Comparison of ENCODE assay signal across 17 cellular contexts in the genomic region with DNA sequence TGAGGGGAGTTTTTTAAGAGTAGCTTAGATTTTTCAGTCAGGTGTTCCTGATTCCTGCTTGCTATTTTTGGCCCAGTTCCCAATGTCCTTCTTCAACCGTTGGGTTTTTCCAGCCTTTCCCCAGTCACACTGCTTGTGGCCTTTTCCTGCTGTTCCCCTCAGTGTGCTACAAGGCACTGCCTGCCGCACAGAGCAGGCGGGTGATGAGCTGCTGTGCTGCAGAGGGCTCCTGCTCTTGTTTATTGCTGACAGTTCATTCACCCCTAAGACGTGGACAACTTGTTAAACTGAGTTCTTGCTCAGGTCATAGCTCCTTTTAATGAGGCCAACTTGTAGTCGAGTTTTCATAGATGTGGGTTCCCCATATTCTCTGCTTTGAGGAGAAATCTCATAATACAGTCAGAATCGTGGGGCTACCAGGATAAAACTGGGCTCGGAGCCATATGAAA. TPM values are rescaled to one million over a fixed set of nuclear protein-coding genes. Genes with fewer than 3 reads are reported as not detected.
DNase-seq lines count a peak whose midpoint lies in the region; ATAC-seq, FAIRE-seq and TF ChIP-seq lines count a peak whose summit lies in the region.
"Had no signal": no experiment of that assay in that cellular context is flagged by ENCODE, and none has a peak within 500 bp of the region (broad histone marks: within the 10 kb centered on the region; RNA-seq: fewer than 3 reads in every experiment).

No MANE protein-coding gene starts in this region.

- TF ChIP-seq CTCF in H1 (IDR thresholded peaks at IDR 0.05; ENCODE audit: control extremely low read depth in 1 of 3, insufficient read depth in 1 of 3, low read depth in 1 of 3, low read length in 3 of 3), result no peak
- no peak for TF ChIP-seq CTCF in upper lobe of right lung (IDR thresholded peaks at IDR 0.05)

- POLR2A ChIA-PET in H1 (lab: Charles Lee; ENCODE audit: partially characterized antibody), result interaction anchor here (0.6 to 1.8 kb wide), 5 partner anchors 8 to 124 kb away, joined by 3 to 6 read pairs (median 4); no protein-coding TSS in a partner anchor

- DNase-seq in SHP77 treated with DMSO at 0.1 percent for 48 hours (lab: John Stamatoyannopoulos, UW) (peak; percentile 78), H1 (ENCODE audit: low read depth in 1 of 2, low spot score in 2 of 2) (no peak), midbrain (lab: John Stamatoyannopoulos, UW) (peak; percentile 46), upper lobe of right lung (no peak), NCI-H2171 treated with DMSO at 0.1 percent for 48 hours (lab: John Stamatoyannopoulos, UW) (no peak)
- no peak for DNase-seq in central memory CD4-positive, alpha-beta T cell
- DNase-seq: activated CD4-positive, alpha-beta memory T cell treated with anti-CD3 and anti-CD28 coated beads, Interleukin-2, amount 10 ng/mL, durations not matched to agents 7 days and 5 days; activated T-cell treated with anti-CD3 and anti-CD28 coated beads, Interleukin-2, amount 50 U/mL, for 72 hours; BE2C; glutamatergic neuron; NCI-H2029 treated with DMSO at 0.1 percent for 48 hours; NCI-H526; occipital lobe had no signal

- H3K4me3 ChIP-seq in H1 (ENCODE audit: extremely low read depth in 1 of 4, insufficient read depth in 2 of 4, low read depth in 3 of 4, low read length in 4 of 4) (no peak overlapping the region), upper lobe of right lung (no peak overlapping the region)
- H3K4me3 ChIP-seq: tibial nerve had no signal

- peaks cover 0 to 8% of the 10 kb centered on the region in 2 experiments for H4K20me1 ChIP-seq in H1 (replicated peaks in 1 of 2; ENCODE audit: control insufficient read depth in 1 of 2, insufficient read depth in 2 of 2, low read length in 2 of 2)

- no peaks in the 10 kb centered on the region for H3K23me2 ChIP-seq in H1 (ENCODE audit: low read depth, low read length)

- H3K23ac ChIP-seq in H1 (ENCODE audit: insufficient read length), result no peak overlapping the region

- H3K27ac ChIP-seq in H1 (ENCODE audit: low read depth, low read length) (no peak overlapping the region), upper lobe of right lung (no peak overlapping the region)

- no peaks in the 10 kb centered on the region; the same call in 1 of the 2 replicates for H3K79me1 ChIP-seq in H1 (ENCODE audit: low read depth, low read length)

- no peak overlapping the region for H3K9ac ChIP-seq in H1 (replicated peaks in 1 of 4; ENCODE audit: extremely low read depth in 1 of 4, low read depth in 3 of 4, low read length in 3 of 4)

- ATAC-seq in upper lobe of right lung (peak; percentile 48), GM18517 (IDR thresholded peaks at IDR 0.05; ENCODE audit: unreplicated experiment) (no peak)
- ATAC-seq: activated T-cell treated with anti-CD3 and anti-CD28 coated beads, Interleukin-2, amount 50 U/mL, for 72 hours had no signal

- intact Hi-C loops in upper lobe of right lung (cut with DNase I), result no loop called here

- no peak for TF ChIP-seq POLR2A in H1 (IDR thresholded peaks at IDR 0.05; ENCODE audit: control extremely low read depth in 1 of 2, low read depth in 2 of 2, low read length in 2 of 2)

- no peak overlapping the region for H3K4ac ChIP-seq in H1 (replicated peaks; ENCODE audit: insufficient read length, low read depth, low read length)

- H3K56ac ChIP-seq in H1 (replicated peaks; ENCODE audit: insufficient read length, low read depth, low read length), result no peak overlapping the region

- H4K5ac ChIP-seq in H1 (ENCODE audit: insufficient read length, low read depth, low read length), result no peak overlapping the region

- no peaks in the 10 kb centered on the region for H3K9me3 ChIP-seq in H1 (ENCODE audit: insufficient read depth in 2 of 2, low read depth in 1 of 2, low read length in 1 of 2)
- no peaks in the 10 kb centered on the region for H3K9me3 ChIP-seq in upper lobe of right lung
- H3K9me3 ChIP-seq: BE2C, tibial nerve had no signal

- H2AK5ac ChIP-seq in H1 (ENCODE audit: low read depth, low read length), result no peak overlapping the region

- CTCF ChIA-PET in H1 (lab: Charles Lee; ENCODE audit: partially characterized antibody), result interaction anchor here (1.1 kb wide), 1 partner anchor 33 kb away, joined by 3 read pairs; no protein-coding TSS in a partner anchor

- no peak overlapping the region for H2AFZ ChIP-seq in H1 (ENCODE audit: low read length)

- FAIRE-seq in H1 (lab: Jason Lieb, UNC), result peak; percentile 7

- H3K27me3 ChIP-seq in H1 (replicated peaks in 1 of 4; ENCODE audit: control insufficient read depth in 3 of 4, extremely low read depth in 1 of 4, insufficient read depth in 3 of 4, low read length in 3 of 4) (no peaks in the 10 kb centered on the region), upper lobe of right lung (no peaks in the 10 kb centered on the region)
- H3K27me3 ChIP-seq: BE2C, tibial nerve had no signal

- TF ChIP-seq EP300 in H1 (IDR thresholded peaks at IDR 0.05; ENCODE audit: borderline replicate concordance in 1 of 2, low read depth in 2 of 2, low read length in 2 of 2), result no peak

- no peak overlapping the region for H3K4me2 ChIP-seq in H1 (ENCODE audit: insufficient read depth in 1 of 2, low read depth in 2 of 2, low read length in 2 of 2)

- H4K8ac ChIP-seq in H1 (ENCODE audit: extremely low read depth, insufficient read depth, low read length), result no peak overlapping the region

- 86% methylated on average over 7 of the region's 7 CpGs; no CpG with 5 or more reads in 1 of the 2 experiments for WGBS in H1 (ENCODE audit: extremely low coverage in 1 of 2, insufficient coverage in 1 of 2, insufficient read length in 1 of 2, insufficient replicate concordance in 2 of 2, low coverage in 1 of 2, low lambda C conversion rate in 2 of 2, missing lambda C conversion rate in 1 of 2), 2 experiments

- no peak overlapping the region for H3K14ac ChIP-seq in H1 (ENCODE audit: insufficient read length)

- no peak overlapping the region for H4K91ac ChIP-seq in H1 (replicated peaks; ENCODE audit: insufficient read length, low read length)

- H3K4me1 ChIP-seq in H1 (replicated peaks in 1 of 4; ENCODE audit: control insufficient read depth in 3 of 4, insufficient read depth in 4 of 4, low read length in 3 of 4) (no peaks in the 10 kb centered on the region), upper lobe of right lung (no peaks in the 10 kb centered on the region)
- H3K4me1 ChIP-seq: BE2C had no signal

- H2BK20ac ChIP-seq in H1 (ENCODE audit: low read length), result no peak overlapping the region

- no peak overlapping the region for H2BK15ac ChIP-seq in H1 (ENCODE audit: low read length)

- H3K79me2 ChIP-seq in H1 (ENCODE audit: control insufficient read depth in 1 of 2, insufficient read depth in 2 of 2, low read length in 2 of 2), result no peaks in the 10 kb centered on the region

- no peak overlapping the region for H3K18ac ChIP-seq in H1 (ENCODE audit: extremely low read depth, low read length)

- H2BK5ac ChIP-seq in H1 (ENCODE audit: low read depth, low read length), result no peak overlapping the region

- no peak for TF ChIP-seq RAD21 in H1 (IDR thresholded peaks at IDR 0.05 in 1 of 2, conservative IDR thresholded peaks at IDR 0.05 in 1 of 2; ENCODE audit: low read depth in 2 of 2, low read length in 2 of 2)

- no peak overlapping the region for H2BK12ac ChIP-seq in H1 (ENCODE audit: low read depth, low read length)

- H3K36me3 ChIP-seq in H1 (ENCODE audit: control insufficient read depth in 2 of 4, insufficient read depth in 4 of 4, low read length in 3 of 4) (peaks cover 9 to 62% (median 45%) of the 10 kb centered on the region in 4 experiments; a peak in 7 of 8 replicates), upper lobe of right lung (peaks cover 95% of the 10 kb centered on the region)

- H2BK120ac ChIP-seq in H1 (replicated peaks; ENCODE audit: low read depth, low read length), result no peak overlapping the region

RNA-seq across cellular contexts. Expression of a gene that starts 20.6 kb away (rescaled TPM):
- 114 and 116 TPM in 2 replicates for total RNA-seq in H1 (2021; fragmentation: NEBNext Ultra II Directional; extraction: Animal tissue kit (Norgen Biotek cat#: 25700))
- 38.0 and 39.4 TPM in 2 replicates for polyA plus RNA-seq in H1 (2011; rRNA removed)
- 53.4 TPM for polyA plus RNA-seq in H1 (2011; cell fraction: cytosol; rRNA removed)
- polyA plus RNA-seq in H1 (2011; cell fraction: nucleus; rRNA removed), result 49.3 TPM
- 113 to 126 TPM (median 115 TPM) in 4 replicates for polyA plus RNA-seq in H1 (2012, experiment 1 of 2)
- polyA plus RNA-seq in H1 (2012, experiment 2 of 2), result 73.3 TPM
- 56.9 TPM for polyA plus RNA-seq in H1 (2013, experiment 1 of 2)
- polyA plus RNA-seq in H1 (2013, experiment 2 of 2), result 59.0 TPM
- 40.4 and 45.9 TPM in 2 replicates for polyA minus RNA-seq in H1 (2011; rRNA and poly(A)+ RNA removed)
- polyA minus RNA-seq in H1 (2011; cell fraction: cytosol; rRNA and poly(A)+ RNA removed), result 27.6 TPM
- polyA minus RNA-seq in H1 (2011; cell fraction: nucleus; rRNA and poly(A)+ RNA removed), result 36.0 TPM
- 68.0 TPM for total RNA-seq in upper lobe of right lung

RNA-seq across cellular contexts. Expression of a gene that starts 20.7 kb away (rescaled TPM):
- 7.9 and 8.3 TPM in 2 replicates for total RNA-seq in H1 (2021; fragmentation: NEBNext Ultra II Directional; extraction: Animal tissue kit (Norgen Biotek cat#: 25700))
- polyA plus RNA-seq in H1 (2011; rRNA removed), result 4.2 and 4.7 TPM in 2 replicates
- 6.3 TPM for polyA plus RNA-seq in H1 (2011; cell fraction: cytosol; rRNA removed)
- polyA plus RNA-seq in H1 (2011; cell fraction: nucleus; rRNA removed), result 7.5 TPM
- polyA plus RNA-seq in H1 (2012, experiment 1 of 2), result 4.8 to 7.0 TPM (median 5.5 TPM) in 4 replicates
- 1.2 TPM for polyA plus RNA-seq in H1 (2012, experiment 2 of 2)
- polyA plus RNA-seq in H1 (2013, experiment 1 of 2), result 8.7 TPM
- 7.2 TPM for polyA plus RNA-seq in H1 (2013, experiment 2 of 2)
- polyA minus RNA-seq in H1 (2011; rRNA and poly(A)+ RNA removed), result 5.9 and 6.4 TPM in 2 replicates
- 4.4 TPM for polyA minus RNA-seq in H1 (2011; cell fraction: cytosol; rRNA and poly(A)+ RNA removed)
- 25.9 TPM for polyA minus RNA-seq in H1 (2011; cell fraction: nucleus; rRNA and poly(A)+ RNA removed)
- total RNA-seq in upper lobe of right lung, result 3.9 TPM

RNA-seq across cellular contexts. Expression of a gene that starts 31.6 kb away (rescaled TPM):
- not detected in 2 replicates for total RNA-seq in H1 (2021; fragmentation: NEBNext Ultra II Directional; extraction: Animal tissue kit (Norgen Biotek cat#: 25700))
- polyA plus RNA-seq in H1 (2011; rRNA removed), result 0.05 TPM in 2 replicates
- polyA plus RNA-seq in H1 (2011; cell fraction: cytosol; rRNA removed), result 0.08 TPM
- 0.14 TPM for polyA plus RNA-seq in H1 (2011; cell fraction: nucleus; rRNA removed)
- 0.09 to 0.12 TPM in 2 of 4 replicates, not detected in the others for polyA plus RNA-seq in H1 (2012, experiment 1 of 2)
- polyA plus RNA-seq in H1 (2012, experiment 2 of 2), result not detected
- 0.02 TPM for polyA plus RNA-seq in H1 (2013, experiment 1 of 2)
- not detected for polyA plus RNA-seq in H1 (2013, experiment 2 of 2)
- polyA minus RNA-seq in H1 (2011; rRNA and poly(A)+ RNA removed), result not detected in 2 replicates
- polyA minus RNA-seq in H1 (2011; cell fraction: cytosol; rRNA and poly(A)+ RNA removed), result not detected
- polyA minus RNA-seq in H1 (2011; cell fraction: nucleus; rRNA and poly(A)+ RNA removed), result not detected
- total RNA-seq in upper lobe of right lung, result not detected
- total RNA-seq: activated CD4-positive, alpha-beta memory T cell treated with anti-CD3 and anti-CD28 coated beads, Interleukin-2, amount 10 ng/mL, durations not matched to agents 7 days and 5 days; activated T-cell treated with anti-CD3 and anti-CD28 coated beads, Interleukin-2, amount 50 U/mL, for 72 hours; chondrocyte; tibial nerve had no signal
- polyA plus RNA-seq: esophagus had no signal

RNA-seq across cellular contexts. Expression of a gene that starts 45.1 kb away (rescaled TPM):
- total RNA-seq in H1 (2021; fragmentation: NEBNext Ultra II Directional; extraction: Animal tissue kit (Norgen Biotek cat#: 25700)), result not detected in 2 replicates
- 0.11 and 0.24 TPM in 2 replicates for polyA plus RNA-seq in H1 (2011; rRNA removed)
- 0.21 TPM for polyA plus RNA-seq in H1 (2011; cell fraction: cytosol; rRNA removed)
- 0.40 TPM for polyA plus RNA-seq in H1 (2011; cell fraction: nucleus; rRNA removed)
- 0.09 to 0.27 TPM (median 0.13 TPM) in 3 of 4 replicates, not detected in the other for polyA plus RNA-seq in H1 (2012, experiment 1 of 2)
- 0.35 TPM for polyA plus RNA-seq in H1 (2012, experiment 2 of 2)
- polyA plus RNA-seq in H1 (2013, experiment 1 of 2), result 0.12 TPM
- 0.11 TPM for polyA plus RNA-seq in H1 (2013, experiment 2 of 2)
- polyA minus RNA-seq in H1 (2011; rRNA and poly(A)+ RNA removed), result 0.06 TPM in 1 of 2 replicates, not detected in the other
- polyA minus RNA-seq in H1 (2011; cell fraction: cytosol; rRNA and poly(A)+ RNA removed), result not detected
- polyA minus RNA-seq in H1 (2011; cell fraction: nucleus; rRNA and poly(A)+ RNA removed), result not detected
- not detected for total RNA-seq in upper lobe of right lung
- total RNA-seq: activated CD4-positive, alpha-beta memory T cell treated with anti-CD3 and anti-CD28 coated beads, Interleukin-2, amount 10 ng/mL, durations not matched to agents 7 days and 5 days; activated T-cell treated with anti-CD3 and anti-CD28 coated beads, Interleukin-2, amount 50 U/mL, for 72 hours; chondrocyte; occipital lobe; tibial nerve had no signal
- polyA plus RNA-seq: esophagus had no signal

RNA-seq across cellular contexts. Expression of a gene that starts 50.9 kb away (rescaled TPM):
- total RNA-seq in H1 (2021; fragmentation: NEBNext Ultra II Directional; extraction: Animal tissue kit (Norgen Biotek cat#: 25700)), result not detected in 2 replicates
- polyA plus RNA-seq in H1 (2011; rRNA removed), result 0.03 and 0.11 TPM in 2 replicates
- 0.09 TPM for polyA plus RNA-seq in H1 (2011; cell fraction: cytosol; rRNA removed)
- polyA plus RNA-seq in H1 (2011; cell fraction: nucleus; rRNA removed), result 0.14 TPM
- polyA plus RNA-seq in H1 (2012, experiment 1 of 2), result 0.17 TPM in 1 of 4 replicates, not detected in the others
- not detected for polyA plus RNA-seq in H1 (2012, experiment 2 of 2)
- polyA plus RNA-seq in H1 (2013, experiment 1 of 2), result not detected
- not detected for polyA plus RNA-seq in H1 (2013, experiment 2 of 2)
- not detected in 2 replicates for polyA minus RNA-seq in H1 (2011; rRNA and poly(A)+ RNA removed)
- polyA minus RNA-seq in H1 (2011; cell fraction: cytosol; rRNA and poly(A)+ RNA removed), result not detected
- not detected for polyA minus RNA-seq in H1 (2011; cell fraction: nucleus; rRNA and poly(A)+ RNA removed)
- not detected for total RNA-seq in upper lobe of right lung
- total RNA-seq: activated CD4-positive, alpha-beta memory T cell treated with anti-CD3 and anti-CD28 coated beads, Interleukin-2, amount 10 ng/mL, durations not matched to agents 7 days and 5 days; chondrocyte; occipital lobe; tibial nerve had no signal
- polyA plus RNA-seq: esophagus had no signal

Comparison
In these comparisons a context has a peak if more than half of its experiments do, and no peak if none do; other contexts are left out.
1. DNase-seq: peak in SHP77 treated with DMSO at 0.1 percent for 48 hours (single experiment) and midbrain (single experiment); none in H1 (0 of 2), upper lobe of right lung (single experiment), NCI-H2171 treated with DMSO at 0.1 percent for 48 hours (single experiment) and central memory CD4-positive, alpha-beta T cell (single experiment).